28 cellular contexts compared by ENCODE assay signal in genomic region chr13:36347826-36348225, GRCh38. TPM values are rescaled to one million over a fixed set of nuclear protein-coding genes. Genes with fewer than 3 reads are reported as not detected.
"Had no signal": no experiment of that assay in that cellular context is flagged by ENCODE, and none has a peak within 500 bp of the region (broad histone marks: within the 10 kb centered on the region; RNA-seq: fewer than 3 reads in every experiment).

No MANE protein-coding gene starts in this region.

- DNase-seq: activated CD4-positive, alpha-beta memory T cell treated with anti-CD3 and anti-CD28 coated beads, Interleukin-2, amount 10 ng/mL, durations not matched to agents 7 days and 5 days; activated CD4-positive, alpha-beta T cell treated with anti-CD3 and anti-CD28 coated beads, Interleukin-2, amount 10 ng/mL, durations not matched to agents 24 days and 14 days; activated CD4-positive, CD25-positive, alpha-beta regulatory T cell treated with anti-CD3 and anti-CD28 coated beads, Interleukin-2, amount 50 U/mL, for 72 hours; activated CD8-positive, alpha-beta memory T cell treated with anti-CD3 and anti-CD28 coated beads, Interleukin-2, amount 50 U/mL, for 48 hours; activated gamma-delta T cell treated with Interleukin-2 at 50 U/mL for 16 hours; activated naive CD4-positive, alpha-beta T cell treated with anti-CD3 and anti-CD28 coated beads, Interleukin-2, amount 50 U/mL, for 16 hours; activated T-cell treated with anti-CD3 and anti-CD28 coated beads, Interleukin-2, amount 50 U/mL, for 24 hours; amniotic stem cell; brain microvascular endothelial cell; endodermal cell; foreskin fibroblast; heart left ventricle; midbrain; naive thymus-derived CD4-positive, alpha-beta T cell; posterior cingulate gyrus; right cardiac atrium; stimulated activated CD4-positive, alpha-beta T cell treated with anti-CD3 and anti-CD28 coated beads, Interleukin-15, amount 100 ng/mL, for 24 hours; stimulated activated CD4-positive, alpha-beta T cell treated with anti-CD3 and anti-CD28 coated beads, Interleukin-2, amount 100 ng/mL, for 24 hours; stimulated activated naive B cell treated with anti-CD40 and anti-IgM and Interleukin-4, amounts not matched to agents 10 μg/mL and 1 μg/mL and 100 μg/mL, for 72 hours; stomach; T-cell; tibial artery; WERI-Rb-1 had no signal

- FAIRE-seq: astrocyte had no signal

- ATAC-seq: esophagus mucosa; heart left ventricle; naive thymus-derived CD4-positive, alpha-beta T cell; right cardiac atrium; stimulated activated naive B cell treated with anti-CD40 and anti-IgM and Interleukin-4, amounts not matched to agents 10 μg/mL and 1 μg/mL and 100 μg/mL, for 72 hours; T-cell had no signal

- H3K27ac ChIP-seq: brain microvascular endothelial cell, coronary artery, suprapubic skin, WERI-Rb-1 had no signal

- H3K27me3 ChIP-seq: brain microvascular endothelial cell, heart left ventricle, stomach, suprapubic skin, tibial artery had no signal

- H3K9me3 ChIP-seq: heart left ventricle, stomach, suprapubic skin, tibial artery had no signal

- H3K36me3 ChIP-seq: brain microvascular endothelial cell, heart left ventricle, stomach, suprapubic skin, tibial artery, WERI-Rb-1 had no signal

RNA-seq across cellular contexts. Expression of gene CCDC169, which starts 50.2 kb away (rescaled TPM):
- total RNA-seq: T-cell; T-helper 2 cell treated with Interferon-gamma antibody and Interleukin-4, amounts not matched to agents 100 ng/mL and 5 ng/mL, for 36 hours had no signal
- polyA plus RNA-seq: naive thymus-derived CD4-positive, alpha-beta T cell had no signal
